In genomic region chr9:8817335-8817734, GRCh38 we compare ENCODE assay signal across 29 cellular contexts.
"Had no signal": no experiment of that assay in that cellular context is flagged by ENCODE, and none has a peak within 500 bp of the region (broad histone marks: within the 10 kb centered on the region; RNA-seq: fewer than 3 reads in every experiment).

No MANE protein-coding gene starts in this region.

- H3K36me3 Mint-ChIP-seq: immature natural killer cell; mesothelial cell of epicardium; naive thymus-derived CD4-positive, alpha-beta T cell; natural killer cell treated with Interleukin-12 subunit alpha and Interleukin-12 subunit beta and Interleukin-15 and Interleukin-18, amount 100 ng/mL, for 72 hours; stimulated activated effector memory CD8-positive, alpha-beta T cell treated with anti-CD3 and anti-CD28 coated beads, Interleukin-12 subunit alpha, Interleukin-12 subunit beta, amount 100 ng/mL, for 72 hours had no signal

- ATAC-seq: heart left ventricle; naive thymus-derived CD4-positive, alpha-beta T cell; natural killer cell treated with Interleukin-12 subunit alpha and Interleukin-12 subunit beta and Interleukin-15 and Interleukin-18, amount 100 ng/mL, for 72 hours; right cardiac atrium; sciatic nerve; stimulated activated effector memory CD8-positive, alpha-beta T cell treated with anti-CD3 and anti-CD28 coated beads, Interleukin-12 subunit alpha, Interleukin-12 subunit beta, amount 100 ng/mL, for 72 hours; upper lobe of right lung had no signal

- H3K4me3 ChIP-seq: heart left ventricle, left ventricle myocardium inferior, lung, skin epidermis, spleen, suprapubic skin, thoracic aorta, tibial artery, upper lobe of right lung had no signal

- H3K4me3 Mint-ChIP-seq: immature natural killer cell; mesothelial cell of epicardium; naive thymus-derived CD4-positive, alpha-beta T cell; natural killer cell treated with Interleukin-12 subunit alpha and Interleukin-12 subunit beta and Interleukin-15 and Interleukin-18, amount 100 ng/mL, for 72 hours; stimulated activated effector memory CD8-positive, alpha-beta T cell treated with anti-CD3 and anti-CD28 coated beads, Interleukin-12 subunit alpha, Interleukin-12 subunit beta, amount 100 ng/mL, for 72 hours; stimulated activated naive CD8-positive, alpha-beta T cell treated with anti-CD3 and anti-CD28 coated beads, Interleukin-15, Interleukin-2, amounts not matched to agents 100 ng/mL and 50 ng/mL, for 24 hours had no signal

- H3K9me3 ChIP-seq: heart left ventricle, left ventricle myocardium inferior, neutrophil, spleen, suprapubic skin, thoracic aorta, tibial artery, upper lobe of right lung had no signal

- H3K27me3 ChIP-seq: heart left ventricle, neutrophil, spleen, suprapubic skin, tibial artery, upper lobe of right lung had no signal

- H3K27ac ChIP-seq: heart left ventricle, left ventricle myocardium inferior, neutrophil, skin epidermis, spleen, suprapubic skin, thoracic aorta, tibial artery, upper lobe of right lung had no signal

- H3K27me3 Mint-ChIP-seq: natural killer cell treated with Interleukin-12 subunit alpha and Interleukin-12 subunit beta and Interleukin-15 and Interleukin-18, amount 100 ng/mL, for 72 hours; progenitor cell of endocrine pancreas; stimulated activated naive CD8-positive, alpha-beta T cell treated with anti-CD3 and anti-CD28 coated beads, Interleukin-15, Interleukin-2, amounts not matched to agents 100 ng/mL and 50 ng/mL, for 24 hours had no signal

- H3K4me1 Mint-ChIP-seq: immature natural killer cell; stimulated activated effector memory CD8-positive, alpha-beta T cell treated with anti-CD3 and anti-CD28 coated beads, Interleukin-12 subunit alpha, Interleukin-12 subunit beta, amount 100 ng/mL, for 72 hours had no signal

- H3K36me3 ChIP-seq: heart left ventricle, left ventricle myocardium inferior, neutrophil, spleen, suprapubic skin, thoracic aorta, tibial artery, upper lobe of right lung had no signal

- H3K4me1 ChIP-seq: heart left ventricle, left ventricle myocardium inferior, parathyroid adenoma, spleen, suprapubic skin, tibial artery, upper lobe of right lung had no signal

- H3K79me2 ChIP-seq: parathyroid adenoma had no signal

- DNase-seq: glutamatergic neuron; heart left ventricle; hypothalamus; immature natural killer cell; kidney; left ventricle myocardium inferior; mesendoderm; naive thymus-derived CD4-positive, alpha-beta T cell; occipital lobe; retina; right cardiac atrium; spleen; stimulated activated CD4-positive, alpha-beta T cell treated with anti-CD3 and anti-CD28 coated beads, Interleukin-4, amount 100 ng/mL, for 24 hours; stimulated activated naive CD4-positive, alpha-beta T cell; tibial artery; trophoblast cell; upper lobe of right lung had no signal

- H3K9ac ChIP-seq: parathyroid adenoma had no signal

- H3K9me3 Mint-ChIP-seq: mesothelial cell of epicardium; stimulated activated effector memory CD8-positive, alpha-beta T cell treated with anti-CD3 and anti-CD28 coated beads, Interleukin-12 subunit alpha, Interleukin-12 subunit beta, amount 100 ng/mL, for 72 hours had no signal

- H3K27ac Mint-ChIP-seq: immature natural killer cell; naive thymus-derived CD4-positive, alpha-beta T cell; natural killer cell treated with Interleukin-12 subunit alpha and Interleukin-12 subunit beta and Interleukin-15 and Interleukin-18, amount 100 ng/mL, for 72 hours; progenitor cell of endocrine pancreas; stimulated activated effector memory CD8-positive, alpha-beta T cell treated with anti-CD3 and anti-CD28 coated beads, Interleukin-12 subunit alpha, Interleukin-12 subunit beta, amount 100 ng/mL, for 72 hours; stimulated activated naive CD8-positive, alpha-beta T cell treated with anti-CD3 and anti-CD28 coated beads, Interleukin-15, Interleukin-2, amounts not matched to agents 100 ng/mL and 50 ng/mL, for 24 hours had no signal
